11 cellular contexts compared by ENCODE assay signal in genomic region chr1:186220101-186220500, GRCh38.
"Had no signal": no experiment of that assay in that cellular context is flagged by ENCODE, and none has a peak within 500 bp of the region (broad histone marks: within the 10 kb centered on the region; RNA-seq: fewer than 3 reads in every experiment).

No MANE protein-coding gene starts in this region.

- H3K4me3 ChIP-seq: lower lobe of right lung, mucosa of descending colon, right atrium auricular region, skin epidermis had no signal

- H3K9me3 Mint-ChIP-seq: activated T-helper 17 cell treated with anti-CD3 and anti-CD28 coated beads, Interleukin-2, amount 50 U/mL, for 72 hours had no signal

- H3K4me1 ChIP-seq: lower lobe of right lung, right atrium auricular region had no signal

- H3K27ac Mint-ChIP-seq: activated T-helper 17 cell treated with anti-CD3 and anti-CD28 coated beads, Interleukin-2, amount 50 U/mL, for 72 hours; naive thymus-derived CD8-positive, alpha-beta T cell had no signal

- H3K27me3 ChIP-seq: brain microvascular endothelial cell, right atrium auricular region had no signal

- H3K4me1 Mint-ChIP-seq: activated T-helper 17 cell treated with anti-CD3 and anti-CD28 coated beads, Interleukin-2, amount 50 U/mL, for 72 hours; naive thymus-derived CD8-positive, alpha-beta T cell had no signal

- H3K27ac ChIP-seq: brain microvascular endothelial cell, lower lobe of right lung, right atrium auricular region, skin epidermis had no signal

- H3K9me3 ChIP-seq: lower lobe of right lung, mucosa of descending colon, right atrium auricular region had no signal

- DNase-seq: activated CD4-positive, alpha-beta T cell treated with anti-CD3 and anti-CD28 coated beads, Interleukin-2, amount 50 U/mL, for 1 hour; activated naive CD4-positive, alpha-beta T cell treated with anti-CD3 and anti-CD28 coated beads, Interleukin-2, amount 50 U/mL, for 16 hours; activated T-cell treated with anti-CD3 and anti-CD28 coated beads for 4 hours; brain microvascular endothelial cell; lower lobe of right lung; mucosa of descending colon; naive thymus-derived CD8-positive, alpha-beta T cell; posterior cingulate gyrus had no signal

- ATAC-seq: activated T-helper 17 cell treated with anti-CD3 and anti-CD28 coated beads, Interleukin-2, amount 50 U/mL, for 72 hours; lower lobe of right lung; mucosa of descending colon; naive thymus-derived CD8-positive, alpha-beta T cell had no signal

- H3K36me3 ChIP-seq: brain microvascular endothelial cell, lower lobe of right lung, right atrium auricular region had no signal

- H3K4me3 Mint-ChIP-seq: activated T-helper 17 cell treated with anti-CD3 and anti-CD28 coated beads, Interleukin-2, amount 50 U/mL, for 72 hours; naive thymus-derived CD8-positive, alpha-beta T cell had no signal
